Comparison of ENCODE assay signal across 23 cellular contexts in genomic region chr15:63895787-63896218, GRCh38.
DNase-seq lines count a peak whose midpoint lies in the region; ATAC-seq and TF ChIP-seq lines count a peak whose summit lies in the region.
"Had no signal": no experiment of that assay in that cellular context is flagged by ENCODE, and none has a peak within 500 bp of the region (broad histone marks: within the 10 kb centered on the region; RNA-seq: fewer than 3 reads in every experiment).

No MANE protein-coding gene starts in this region.

- no peaks in the 10 kb centered on the region for H4K20me1 ChIP-seq in Loucy (ENCODE audit: insufficient read depth, low read length, poor library complexity, severe bottlenecking)

- no peaks in the 10 kb centered on the region for H3K36me3 ChIP-seq in Loucy (ENCODE audit: insufficient read depth, low read length)
- H3K36me3 ChIP-seq in psoas muscle (ENCODE audit: insufficient read depth in 1 of 2, low read depth in 1 of 2): no peaks in the 10 kb centered on the region
- H3K36me3 ChIP-seq: esophagus squamous epithelium, sigmoid colon, upper lobe of right lung had no signal

- H3K79me2 ChIP-seq in Loucy (ENCODE audit: insufficient read depth, low read length): no peaks in the 10 kb centered on the region

- H3K9me3 Mint-ChIP-seq in T-helper 1 cell treated with Interleukin-12 subunit alpha and Interleukin-12 subunit beta and Interleukin-4 antibody, amounts not matched to agents 30 μg/mL and 1 μg/mL, for 36 hours: peaks cover 4% of the 10 kb centered on the region
- H3K9me3 Mint-ChIP-seq in immature natural killer cell: no peaks in the 10 kb centered on the region
- H3K9me3 Mint-ChIP-seq: T-cell had no signal

- H3K36me3 Mint-ChIP-seq in T-helper 1 cell treated with Interleukin-12 subunit alpha and Interleukin-12 subunit beta and Interleukin-4 antibody, amounts not matched to agents 30 μg/mL and 1 μg/mL, for 36 hours (ENCODE audit: low read depth): peaks cover 9% of the 10 kb centered on the region
- no peaks in the 10 kb centered on the region for H3K36me3 Mint-ChIP-seq in immature natural killer cell
- H3K36me3 Mint-ChIP-seq: T-cell had no signal

- ATAC-seq in psoas muscle: no peak
- no peak for ATAC-seq in left ventricle myocardium superior
- ATAC-seq: stimulated activated naive CD8-positive, alpha-beta T cell treated with anti-CD3 and anti-CD28 coated beads, Interleukin-15, amount 100 ng/mL, for 72 hours; T-cell had no signal

- WGBS in psoas muscle, 3 donors: 60 to 86% (median 85%) methylated on average over 8 of the region's 8 CpGs

- H3K9ac ChIP-seq in Loucy (ENCODE audit: low read depth, low read length, poor library complexity, severe bottlenecking): no peak overlapping the region

- intact Hi-C loops in psoas muscle (cut with DNase I) (no loop called here), head of caudate nucleus (cut with DNase I) (no loop called here), left ventricle myocardium superior (cut with micrococcal nuclease) (no loop called here)

- peak overlapping the region; percentile 35 for H3K4me2 ChIP-seq in Loucy (ENCODE audit: low read depth, low read length, poor library complexity, severe bottlenecking)

- H3K4me1 Mint-ChIP-seq in T-helper 1 cell treated with Interleukin-12 subunit alpha and Interleukin-12 subunit beta and Interleukin-4 antibody, amounts not matched to agents 30 μg/mL and 1 μg/mL, for 36 hours (ENCODE audit: low read depth): peaks cover 77% of the 10 kb centered on the region
- H3K4me1 Mint-ChIP-seq in immature natural killer cell: peaks cover 99 to 100% of the 10 kb centered on the region in 2 donors

- TF ChIP-seq CTCF in Loucy (conservative IDR thresholded peaks at IDR 0.05; ENCODE audit: low read length): no peak
- no peak for TF ChIP-seq CTCF in psoas muscle (IDR thresholded peaks at IDR 0.05)

- H3K4me3 ChIP-seq in Loucy (ENCODE audit: low read length, poor library complexity, severe bottlenecking) (no peak overlapping the region), psoas muscle (no peak overlapping the region)
- H3K4me3 ChIP-seq: esophagus squamous epithelium, sigmoid colon, upper lobe of right lung had no signal

- peak overlapping the region; percentile 81 for H3K27ac Mint-ChIP-seq in T-helper 1 cell treated with Interleukin-12 subunit alpha and Interleukin-12 subunit beta and Interleukin-4 antibody, amounts not matched to agents 30 μg/mL and 1 μg/mL, for 36 hours
- H3K27ac Mint-ChIP-seq in immature natural killer cell: peak overlapping the region; percentile 4 to 88 (median 84)
- H3K27ac Mint-ChIP-seq: stimulated activated naive CD8-positive, alpha-beta T cell treated with anti-CD3 and anti-CD28 coated beads, Interleukin-15, amount 100 ng/mL, for 72 hours had no signal

- DNase-seq in T-helper 1 cell (no peak), immature natural killer cell (no peak), psoas muscle (no peak), head of caudate nucleus (no peak), NCI-H82 (lab: John Stamatoyannopoulos, UW) (no peak), left ventricle myocardium superior (no peak)
- DNase-seq: 8988T; activated effector memory CD4-positive, alpha-beta T cell treated with anti-CD3 and anti-CD28 coated beads, Interleukin-2, amount 50 U/mL, for 16 hours; amygdala; C1 segment of cervical spinal cord; esophagus squamous epithelium; H7; midbrain; NCI-H1092 treated with DMSO at 0.1 percent for 48 hours; NCI-H2081 treated with DMSO at 0.1 percent for 48 hours; SHP77 treated with DMSO at 0.1 percent for 48 hours; sigmoid colon; stimulated activated CD4-positive, alpha-beta T cell treated with anti-CD3 and anti-CD28 coated beads, Interleukin-2, amount 100 ng/mL, for 24 hours; stimulated activated naive CD8-positive, alpha-beta T cell treated with anti-CD3 and anti-CD28 coated beads, Interleukin-15, amount 100 ng/mL, for 72 hours; T-cell had no signal

- no peaks in the 10 kb centered on the region for H3K27me3 Mint-ChIP-seq in T-helper 1 cell treated with Interleukin-12 subunit alpha and Interleukin-12 subunit beta and Interleukin-4 antibody, amounts not matched to agents 30 μg/mL and 1 μg/mL, for 36 hours (ENCODE audit: low read depth)
- peaks cover 5 to 17% (median 8%) of the 10 kb centered on the region in 3 donors for H3K27me3 Mint-ChIP-seq in immature natural killer cell (ENCODE audit: low read depth in 3 of 3)
- H3K27me3 Mint-ChIP-seq: stimulated activated naive CD8-positive, alpha-beta T cell treated with anti-CD3 and anti-CD28 coated beads, Interleukin-15, amount 100 ng/mL, for 72 hours; T-cell had no signal

- H3K27me3 ChIP-seq in Loucy (ENCODE audit: insufficient read depth, low read length, poor library complexity, severe bottlenecking) (no peaks in the 10 kb centered on the region), psoas muscle (ENCODE audit: insufficient read depth in 3 of 3, low read length in 2 of 3) (no peaks in the 10 kb centered on the region)
- H3K27me3 ChIP-seq: esophagus squamous epithelium, sigmoid colon, upper lobe of right lung had no signal

- no peaks in the 10 kb centered on the region for H3K9me2 ChIP-seq in Loucy (replicated peaks; ENCODE audit: low read depth, low read length)

- H3F3A ChIP-seq in Loucy (ENCODE audit: low read depth): peaks cover 3% of the 10 kb centered on the region; the same call in 1 of the 2 replicates

- H3K9me3 ChIP-seq in Loucy (ENCODE audit: insufficient read depth, low read depth, low read length): no peaks in the 10 kb centered on the region
- no peaks in the 10 kb centered on the region for H3K9me3 ChIP-seq in psoas muscle
- H3K9me3 ChIP-seq: esophagus squamous epithelium, sigmoid colon, upper lobe of right lung had no signal

- H3K4me1 ChIP-seq in Loucy (ENCODE audit: insufficient read depth, low read length, poor library complexity, severe bottlenecking) (peaks cover 73% of the 10 kb centered on the region), psoas muscle (peaks cover 68% of the 10 kb centered on the region)
- H3K4me1 ChIP-seq: sigmoid colon had no signal

- peak overlapping the region; percentile 88 for H3K27ac ChIP-seq in psoas muscle
- H3K27ac ChIP-seq: sigmoid colon had no signal

- no peak overlapping the region for H2AFZ ChIP-seq in Loucy (ENCODE audit: low read length)

- H3K4me3 Mint-ChIP-seq in T-helper 1 cell treated with Interleukin-12 subunit alpha and Interleukin-12 subunit beta and Interleukin-4 antibody, amounts not matched to agents 30 μg/mL and 1 μg/mL, for 36 hours: peak overlapping the region; percentile 71
- peak overlapping the region; percentile 63 to 85 (median 78) for H3K4me3 Mint-ChIP-seq in immature natural killer cell
- H3K4me3 Mint-ChIP-seq: stimulated activated naive CD8-positive, alpha-beta T cell treated with anti-CD3 and anti-CD28 coated beads, Interleukin-15, amount 100 ng/mL, for 72 hours had no signal
